Comparison of ENCODE assay signal across 8 cellular contexts in the genomic region with DNA sequence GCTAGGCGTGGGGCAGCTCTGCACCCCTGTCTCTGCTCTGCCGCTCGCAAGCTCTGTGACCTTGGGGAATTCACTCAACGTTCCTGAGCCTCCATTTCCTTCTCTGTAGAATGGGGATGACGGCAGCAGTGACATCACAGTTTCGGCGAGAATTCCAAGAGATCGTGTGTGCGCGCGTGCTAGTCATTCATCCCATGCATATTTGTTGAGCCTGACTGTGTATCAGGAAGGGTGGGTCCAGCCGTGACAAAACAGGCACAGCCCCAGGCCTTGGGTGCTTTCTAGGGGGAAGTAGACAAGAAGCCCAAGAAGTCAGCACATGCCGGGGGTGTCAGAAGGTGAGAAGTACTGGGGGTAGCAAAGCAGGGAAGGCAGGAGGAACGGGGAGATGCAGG.
A peak's percentile ranks its signal among the peaks of the same experiment; 100 is the strongest.
DNase-seq lines count a peak whose midpoint lies in the region; ATAC-seq and TF ChIP-seq lines count a peak whose summit lies in the region.

No MANE protein-coding gene starts in this region.

- intact Hi-C loops in esophagus muscularis mucosa (cut with DNase I) (no loop called here), gastrocnemius medialis (cut with DNase I; ENCODE audit: low total_unique reads) (loop anchor here (5.0 kb wide), 1 partner anchor 91 kb away; no protein-coding TSS in a partner anchor)

- no peak overlapping the region for H3K4me3 Mint-ChIP-seq in chondrocyte (ENCODE audit: unreplicated experiment)

- no peaks in the 10 kb centered on the region for H3K27me3 Mint-ChIP-seq in chondrocyte (ENCODE audit: low read depth)

- H3K4me2 ChIP-seq in MM.1S (ENCODE audit: low read depth, low read length), result peak overlapping the region; percentile 70; the same call in 1 of the 2 replicates

- POLR2A ChIA-PET in AG04450 (lab: Yijun Ruan, JAX), result no interaction called here

- H3K4me3 ChIP-seq in AG04450 (ENCODE audit: low read depth, low read length) (no peak overlapping the region), MM.1S (ENCODE audit: low read length) (no peak overlapping the region), esophagus muscularis mucosa (peak overlapping the region; percentile 33 to 49 (median 45)), gastrocnemius medialis (peak overlapping the region; percentile 12 to 53 (median 28))

- no peaks in the 10 kb centered on the region for H3K9me2 ChIP-seq in MM.1S (replicated peaks; ENCODE audit: insufficient read depth, low read length)

- TF ChIP-seq CTCF in AG04450 (IDR thresholded peaks at IDR 0.05; ENCODE audit: low read depth, low read length), result no peak
- TF ChIP-seq CTCF in MM.1S (IDR thresholded peaks at IDR 0.05; ENCODE audit: low read length), result no peak
- TF ChIP-seq CTCF in esophagus muscularis mucosa (IDR thresholded peaks at IDR 0.05), result no peak
- no peak for TF ChIP-seq CTCF in gastrocnemius medialis (IDR thresholded peaks at IDR 0.05 in 4 of 5, conservative IDR thresholded peaks at IDR 0.05 in 1 of 5)
- no peak for TF ChIP-seq CTCF in chondrocyte (IDR thresholded peaks at IDR 0.05)

- in situ Hi-C loops in gastrocnemius medialis (cut with MboI; ENCODE audit: low sequenced_read_pairs in 4 of 4), result no loop called here

- H3K4me1 Mint-ChIP-seq in chondrocyte (ENCODE audit: low read depth), result peaks cover 34% of the 10 kb centered on the region

- TF ChIP-seq POLR2A in esophagus muscularis mucosa (IDR thresholded peaks at IDR 0.05; ENCODE audit: low read depth), result no peak
- TF ChIP-seq POLR2A in gastrocnemius medialis (IDR thresholded peaks at IDR 0.05), result no peak

- H3K79me2 ChIP-seq in MM.1S (ENCODE audit: low read length), result no peaks in the 10 kb centered on the region

- H3K4me1 ChIP-seq in MM.1S (ENCODE audit: low read length) (0 out of 2 replicates have a peak, but pooled peaks cover 2% of the 10 kb centered on the region), esophagus muscularis mucosa (peaks cover 16 to 45% (median 36%) of the 10 kb centered on the region in 4 donors), gastrocnemius medialis (peaks cover 6 to 17% of the 10 kb centered on the region in 2 donors)

- H3K9me3 Mint-ChIP-seq in chondrocyte (ENCODE audit: low read depth), result no peaks in the 10 kb centered on the region

- no peaks in the 10 kb centered on the region for H4K20me1 ChIP-seq in MM.1S (ENCODE audit: insufficient read depth, low read length)

- no peaks in the 10 kb centered on the region for H3K36me3 Mint-ChIP-seq in chondrocyte (ENCODE audit: low read depth)

- no peaks in the 10 kb centered on the region for H3F3A ChIP-seq in MM.1S (ENCODE audit: insufficient read depth, low read length)

- H3K27ac ChIP-seq in AG04450 (ENCODE audit: low read depth, low read length) (peak overlapping the region; percentile 21), MM.1S (ENCODE audit: low read length) (no peak overlapping the region), esophagus muscularis mucosa (replicated peaks in 1 of 4) (peak overlapping the region; percentile 88 to 92 (median 90)), gastrocnemius medialis (peak overlapping the region; percentile 70 to 85 (median 75))

- H3K27ac Mint-ChIP-seq in chondrocyte (ENCODE audit: unreplicated experiment), result no peak overlapping the region

- no peaks in the 10 kb centered on the region for H3K36me3 ChIP-seq in MM.1S (replicated peaks; ENCODE audit: insufficient read depth, low read length)
- no peaks in the 10 kb centered on the region for H3K36me3 ChIP-seq in esophagus muscularis mucosa
- no peaks in the 10 kb centered on the region for H3K36me3 ChIP-seq in gastrocnemius medialis

- TF ChIP-seq EP300 in esophagus muscularis mucosa (IDR thresholded peaks at IDR 0.05), result peak; percentile 25

- H2AFZ ChIP-seq in MM.1S (ENCODE audit: low read length), result no peak overlapping the region

- peaks cover 11% of the 10 kb centered on the region; the same call in 1 of the 2 replicates for H3K9me3 ChIP-seq in AG04450 (ENCODE audit: control insufficient read depth, insufficient read depth, low read length)
- no peaks in the 10 kb centered on the region for H3K9me3 ChIP-seq in MM.1S (replicated peaks; ENCODE audit: insufficient read depth, low read length)
- peaks cover 0 to 2% (median 0%) of the 10 kb centered on the region in 4 donors for H3K9me3 ChIP-seq in esophagus muscularis mucosa
- no peaks in the 10 kb centered on the region for H3K9me3 ChIP-seq in gastrocnemius medialis

- no peak for DNase-seq in AG04450 (ENCODE audit: low read depth, low spot score)
- DNase-seq in MM.1S, result no peak
- no peak for DNase-seq in esophagus muscularis mucosa (ENCODE audit: extremely low spot score)
- DNase-seq in gastrocnemius medialis, result peak; percentile 58
- DNase-seq in chondrocyte (ENCODE audit: low spot score), result no peak
- DNase-seq in middle frontal gyrus (ENCODE audit: extremely low spot score, low spot score), result no peak
- DNase-seq in germinal center (ENCODE audit: low spot score), result no peak

- H3K9ac ChIP-seq in MM.1S (ENCODE audit: low read length), result no peak overlapping the region

- 69% methylated on average over 10 of the region's 14 CpGs for WGBS in esophagus muscularis mucosa

- H3K27me3 ChIP-seq in AG04450 (ENCODE audit: control insufficient read depth, insufficient read depth, low read length) (no peaks in the 10 kb centered on the region), MM.1S (replicated peaks; ENCODE audit: insufficient read depth, low read length) (no peaks in the 10 kb centered on the region), esophagus muscularis mucosa (no peaks in the 10 kb centered on the region), gastrocnemius medialis (no peaks in the 10 kb centered on the region)

- CTCF ChIA-PET in AG04450 (lab: Charles Lee), result no interaction called here

- ATAC-seq in GM19397 (IDR thresholded peaks at IDR 0.05; ENCODE audit: unreplicated experiment), result peak; percentile 13
- ATAC-seq in gastrocnemius medialis, result peak; percentile 47 to 53

Comparison
In these comparisons a context has a peak if more than half of its experiments do, and no peak if none do; other contexts are left out.
1. DNase-seq: peak in gastrocnemius medialis (2 of 2); none in AG04450 (single experiment), MM.1S (single experiment), esophagus muscularis mucosa (single experiment), chondrocyte (single experiment), middle frontal gyrus (single experiment) and germinal center (single experiment).
2. H3K4me3 ChIP-seq: peak in esophagus muscularis mucosa (4 of 4) and gastrocnemius medialis (4 of 4); none in AG04450 (single experiment) and MM.1S (single experiment).